In genomic region chr19:47210180-47210490, GRCh38 we compare ENCODE assay signal across 9 cellular contexts. TPM values are rescaled to one million over a fixed set of nuclear protein-coding genes. Genes with fewer than 3 reads are reported as not detected.
DNase-seq lines count a peak whose midpoint lies in the region; ATAC-seq, FAIRE-seq and TF ChIP-seq lines count a peak whose summit lies in the region.
"Had no signal": no experiment of that assay in that cellular context is flagged by ENCODE, and none has a peak within 500 bp of the region (broad histone marks: within the 10 kb centered on the region; RNA-seq: fewer than 3 reads in every experiment).

No MANE protein-coding gene starts in this region.

- H2AFZ ChIP-seq in OCI-LY1 (ENCODE audit: low read length) (no peak overlapping the region), H1 (ENCODE audit: low read length) (no peak overlapping the region)

- peaks cover 63% of the 10 kb centered on the region for H3K4me1 ChIP-seq in DOHH2 (ENCODE audit: control insufficient read depth, low read length)
- peaks cover 32% of the 10 kb centered on the region for H3K4me1 ChIP-seq in OCI-LY1 (ENCODE audit: insufficient read depth, low read length, severe bottlenecking)
- H3K4me1 ChIP-seq in H1 (replicated peaks in 1 of 4; ENCODE audit: control insufficient read depth in 3 of 4, insufficient read depth in 4 of 4, low read length in 3 of 4) = peaks cover 0 to 14% (median 5%) of the 10 kb centered on the region in 4 experiments; a peak in 5 of 7 replicates
- H3K4me1 ChIP-seq in psoas muscle = no peaks in the 10 kb centered on the region
- no peaks in the 10 kb centered on the region for H3K4me1 ChIP-seq in pancreas

- H3K36me3 ChIP-seq in DOHH2 (ENCODE audit: control insufficient read depth, low read length) = peaks cover 71% of the 10 kb centered on the region
- peaks cover 60% of the 10 kb centered on the region for H3K36me3 ChIP-seq in OCI-LY1 (ENCODE audit: insufficient read depth, low read length)
- peaks cover 8 to 63% (median 32%) of the 10 kb centered on the region in 4 experiments for H3K36me3 ChIP-seq in H1 (ENCODE audit: control insufficient read depth in 2 of 4, insufficient read depth in 4 of 4, low read length in 3 of 4)
- peaks cover 0 to 43% of the 10 kb centered on the region in 2 donors for H3K36me3 ChIP-seq in psoas muscle (ENCODE audit: insufficient read depth in 1 of 2, low read depth in 1 of 2)
- H3K36me3 ChIP-seq in pancreas = peaks cover 0 to 6% (median 5%) of the 10 kb centered on the region in 3 donors

- no peak overlapping the region for H2BK120ac ChIP-seq in H1 (replicated peaks; ENCODE audit: low read depth, low read length)

- peak overlapping the region; percentile 47 for H4K91ac ChIP-seq in H1 (replicated peaks; ENCODE audit: insufficient read length, low read length)

- no peak overlapping the region for H2BK5ac ChIP-seq in H1 (ENCODE audit: low read depth, low read length)

- H2BK15ac ChIP-seq in H1 (ENCODE audit: low read length) = no peak overlapping the region

- H4K8ac ChIP-seq in H1 (ENCODE audit: extremely low read depth, insufficient read depth, low read length) = no peak overlapping the region

- H3K56ac ChIP-seq in H1 (replicated peaks; ENCODE audit: insufficient read length, low read depth, low read length) = no peak overlapping the region

- H3K14ac ChIP-seq in H1 (ENCODE audit: insufficient read length) = no peak overlapping the region

- H3K27ac ChIP-seq in DOHH2 (ENCODE audit: low read depth, low read length) = peak overlapping the region; percentile 69
- H3K27ac ChIP-seq in OCI-LY1 (ENCODE audit: low read depth, low read length, poor library complexity, severe bottlenecking) = peak overlapping the region; percentile 65
- H3K27ac ChIP-seq in H1 (ENCODE audit: low read depth, low read length) = peak overlapping the region; percentile 51
- H3K27ac ChIP-seq in psoas muscle = peak overlapping the region; percentile 3
- no peak overlapping the region for H3K27ac ChIP-seq in pancreas

- H3K9ac ChIP-seq in OCI-LY1 (ENCODE audit: low read length) = peak overlapping the region; percentile 27
- no peak overlapping the region for H3K9ac ChIP-seq in H1 (replicated peaks in 1 of 4; ENCODE audit: extremely low read depth in 1 of 4, low read depth in 3 of 4, low read length in 3 of 4)

- H3K79me2 ChIP-seq in DOHH2 (ENCODE audit: control insufficient read depth, low read length) = 0 out of 2 replicates have a peak, but pooled peaks cover 2% of the 10 kb centered on the region
- H3K79me2 ChIP-seq in OCI-LY1 (ENCODE audit: insufficient read depth, low read length) = no peaks in the 10 kb centered on the region
- no peaks in the 10 kb centered on the region for H3K79me2 ChIP-seq in H1 (ENCODE audit: control insufficient read depth in 1 of 2, insufficient read depth in 2 of 2, low read length in 2 of 2)

- H2BK12ac ChIP-seq in H1 (ENCODE audit: low read depth, low read length) = peak overlapping the region; percentile 32; the same call in 1 of the 2 replicates

- ATAC-seq in psoas muscle (no peak), GM18873 (IDR thresholded peaks at IDR 0.05; ENCODE audit: low FRiP score, unreplicated experiment) (no peak), HG03354 (IDR thresholded peaks at IDR 0.05; ENCODE audit: poor library complexity, severe bottlenecking, unreplicated experiment) (no peak), pancreas (no peak)

- H3K4me3 ChIP-seq in DOHH2 (ENCODE audit: low read length) (peak overlapping the region; percentile 42), OCI-LY1 (ENCODE audit: low read depth, low read length, poor library complexity, severe bottlenecking) (no peak overlapping the region), H1 (ENCODE audit: extremely low read depth in 1 of 4, insufficient read depth in 2 of 4, low read depth in 3 of 4, low read length in 4 of 4) (no peak overlapping the region), psoas muscle (no peak overlapping the region), pancreas (no peak overlapping the region)
- H3K4me3 ChIP-seq: lung had no signal

- H3K79me1 ChIP-seq in H1 (ENCODE audit: low read depth, low read length) = no peaks in the 10 kb centered on the region

- H3K27me3 ChIP-seq in DOHH2 (ENCODE audit: control insufficient read depth, low read length) = no peaks in the 10 kb centered on the region
- no peaks in the 10 kb centered on the region for H3K27me3 ChIP-seq in OCI-LY1 (ENCODE audit: insufficient read depth, low read length)
- no peaks in the 10 kb centered on the region for H3K27me3 ChIP-seq in H1 (replicated peaks in 1 of 4; ENCODE audit: control insufficient read depth in 3 of 4, extremely low read depth in 1 of 4, insufficient read depth in 3 of 4, low read length in 3 of 4)
- H3K27me3 ChIP-seq in psoas muscle (ENCODE audit: insufficient read depth in 3 of 3, low read length in 2 of 3) = no peaks in the 10 kb centered on the region
- no peaks in the 10 kb centered on the region for H3K27me3 ChIP-seq in pancreas

- H3K9me2 ChIP-seq in DOHH2 (replicated peaks; ENCODE audit: control insufficient read depth, low read length) (no peaks in the 10 kb centered on the region), OCI-LY1 (ENCODE audit: low read depth, low read length) (no peaks in the 10 kb centered on the region)

- H3F3A ChIP-seq in DOHH2 (ENCODE audit: control insufficient read depth, insufficient read depth) = peaks cover 42% of the 10 kb centered on the region
- no peaks in the 10 kb centered on the region for H3F3A ChIP-seq in OCI-LY1 (ENCODE audit: insufficient read depth, low read length)

- DNase-seq in H1 (ENCODE audit: low read depth in 1 of 2, low spot score in 2 of 2) = no peak
- no peak for DNase-seq in psoas muscle
- no peak for DNase-seq in pancreas
- DNase-seq: NCI-H1417 treated with DMSO at 0.1 percent for 48 hours had no signal

- H3K18ac ChIP-seq in H1 (ENCODE audit: extremely low read depth, low read length) = no peak overlapping the region

- H3K4me2 ChIP-seq in DOHH2 (ENCODE audit: low read length) = peak overlapping the region; percentile 71
- no peak overlapping the region for H3K4me2 ChIP-seq in OCI-LY1 (ENCODE audit: low read length)
- no peak overlapping the region; a peak in 1 of 4 replicates for H3K4me2 ChIP-seq in H1 (ENCODE audit: insufficient read depth in 1 of 2, low read depth in 2 of 2, low read length in 2 of 2)

- no peak for TF ChIP-seq RAD21 in H1 (IDR thresholded peaks at IDR 0.05 in 1 of 2, conservative IDR thresholded peaks at IDR 0.05 in 1 of 2; ENCODE audit: low read depth in 2 of 2, low read length in 2 of 2)

- H4K20me1 ChIP-seq in DOHH2 (ENCODE audit: control insufficient read depth, insufficient read depth, low read depth, low read length) (no peaks in the 10 kb centered on the region), OCI-LY1 (ENCODE audit: insufficient read depth, low read length) (no peaks in the 10 kb centered on the region), H1 (replicated peaks in 1 of 2; ENCODE audit: control insufficient read depth in 1 of 2, insufficient read depth in 2 of 2, low read length in 2 of 2) (peaks cover 0 to 2% of the 10 kb centered on the region in 2 experiments)

- no peaks in the 10 kb centered on the region for H3K9me3 ChIP-seq in DOHH2 (ENCODE audit: control insufficient read depth, insufficient read depth, low read length)
- H3K9me3 ChIP-seq in OCI-LY1 (ENCODE audit: low read length) = no peaks in the 10 kb centered on the region
- H3K9me3 ChIP-seq in H1 (ENCODE audit: insufficient read depth in 2 of 2, low read depth in 1 of 2, low read length in 1 of 2) = no peaks in the 10 kb centered on the region
- H3K9me3 ChIP-seq in psoas muscle = no peaks in the 10 kb centered on the region
- H3K9me3 ChIP-seq in pancreas = no peaks in the 10 kb centered on the region

- TF ChIP-seq CTCF in DOHH2 (IDR thresholded peaks at IDR 0.05; ENCODE audit: low read depth, low read length, poor library complexity, severe bottlenecking) = no peak
- TF ChIP-seq CTCF in OCI-LY1 (IDR thresholded peaks at IDR 0.05; ENCODE audit: low read length) = no peak
- no peak for TF ChIP-seq CTCF in H1 (IDR thresholded peaks at IDR 0.05; ENCODE audit: control extremely low read depth in 1 of 3, insufficient read depth in 1 of 3, low read depth in 1 of 3, low read length in 3 of 3)
- TF ChIP-seq CTCF in psoas muscle (IDR thresholded peaks at IDR 0.05) = no peak
- no peak for TF ChIP-seq CTCF in pancreas (IDR thresholded peaks at IDR 0.05)

- intact Hi-C loops in psoas muscle (cut with DNase I) = loop anchor here (1.0 kb wide), 2 partner anchors 33 to 37 kb away; no protein-coding TSS in a partner anchor
- intact Hi-C loops in pancreas (cut with DNase I) = no loop called here

- no peak for TF ChIP-seq EP300 in H1 (IDR thresholded peaks at IDR 0.05; ENCODE audit: borderline replicate concordance in 1 of 2, low read depth in 2 of 2, low read length in 2 of 2)

- H3K23ac ChIP-seq in H1 (ENCODE audit: insufficient read length) = no peak overlapping the region

- H3K23me2 ChIP-seq in H1 (ENCODE audit: low read depth, low read length) = no peaks in the 10 kb centered on the region

- no peak overlapping the region for H4K5ac ChIP-seq in H1 (ENCODE audit: insufficient read length, low read depth, low read length)

- FAIRE-seq in H1 (lab: Jason Lieb, UNC) = no peak
- FAIRE-seq in pancreas (lab: Jason Lieb, UNC) = no peak

- H2AK5ac ChIP-seq in H1 (ENCODE audit: low read depth, low read length) = no peak overlapping the region

- no peak overlapping the region for H3K4ac ChIP-seq in H1 (replicated peaks; ENCODE audit: insufficient read length, low read depth, low read length)

- POLR2A ChIA-PET in H1 (lab: Charles Lee; ENCODE audit: partially characterized antibody) = interaction anchor here (0.9 to 10.6 kb wide), 21 partner anchors 9 to 79 kb away, joined by 3 to 195 read pairs (median 5); partner anchors contain the start of genes CCDC9 and SAE1

- TF ChIP-seq POLR2A in H1 (IDR thresholded peaks at IDR 0.05; ENCODE audit: control extremely low read depth in 1 of 2, low read depth in 2 of 2, low read length in 2 of 2) = no peak

- CTCF ChIA-PET in H1 (lab: Charles Lee; ENCODE audit: partially characterized antibody) = interaction anchor here (0.6 to 11.2 kb wide), 34 partner anchors 9 to 914 kb away, joined by 3 to 303 read pairs (median 6); no protein-coding TSS in a partner anchor

- H2BK20ac ChIP-seq in H1 (ENCODE audit: low read length) = no peak overlapping the region

RNA-seq across cellular contexts. Expression of gene BBC3, which starts 20.9 kb away (rescaled TPM):
- 21.6 and 23.3 TPM in 2 replicates for total RNA-seq in H1 (2021; fragmentation: NEBNext Ultra II Directional; extraction: Animal tissue kit (Norgen Biotek cat#: 25700))
- 13.2 and 26.4 TPM in 2 replicates for polyA plus RNA-seq in H1 (2011; rRNA removed)
- 17.9 TPM for polyA plus RNA-seq in H1 (2011; cell fraction: cytosol; rRNA removed)
- 24.4 TPM for polyA plus RNA-seq in H1 (2011; cell fraction: nucleus; rRNA removed)
- 21.4 to 25.1 TPM (median 23.4 TPM) in 4 replicates for polyA plus RNA-seq in H1 (2012, experiment 1 of 2)
- polyA plus RNA-seq in H1 (2012, experiment 2 of 2) = 18.5 TPM
- polyA plus RNA-seq in H1 (2013, experiment 1 of 2) = 7.7 TPM
- 7.8 TPM for polyA plus RNA-seq in H1 (2013, experiment 2 of 2)
- 3.1 and 5.8 TPM in 2 replicates for polyA minus RNA-seq in H1 (2011; rRNA and poly(A)+ RNA removed)
- 18.3 TPM for polyA minus RNA-seq in H1 (2011; cell fraction: cytosol; rRNA and poly(A)+ RNA removed)
- polyA minus RNA-seq in H1 (2011; cell fraction: nucleus; rRNA and poly(A)+ RNA removed) = 17.6 TPM
- total RNA-seq in psoas muscle = 10 to 100 TPM in 1 of 4 donors, 1 to 10 TPM in 3; 2.7 to 32.5 (median 4.7) TPM
- polyA plus RNA-seq in psoas muscle = 1 to 10 TPM; 2.7 to 6.6 (median 2.9) TPM
- 10 to 100 TPM in 3 of 6 donors, 1 to 10 TPM in 3; 6.8 to 19.4 (median 9.2) TPM for total RNA-seq in pancreas
- 10 to 100 TPM in 1 of 2 donors, 1 to 10 TPM in 1; 5.5 to 11.3 TPM for polyA plus RNA-seq in pancreas

RNA-seq across cellular contexts. Expression of gene CCDC9, which starts 46.2 kb away (rescaled TPM):
- total RNA-seq in H1 (2021; fragmentation: NEBNext Ultra II Directional; extraction: Animal tissue kit (Norgen Biotek cat#: 25700)) = 25.7 and 29.8 TPM in 2 replicates
- polyA plus RNA-seq in H1 (2011; rRNA removed) (3.7 and 7.0 TPM in 2 replicates), psoas muscle (10 to 100 TPM; 18.8 to 28.5 (median 24.0) TPM), pancreas (100 to 1,000 TPM in 1 of 2 donors, 10 to 100 TPM in 1; 38.3 to 102 TPM)
- 8.7 TPM for polyA plus RNA-seq in H1 (2011; cell fraction: cytosol; rRNA removed)
- polyA plus RNA-seq in H1 (2011; cell fraction: nucleus; rRNA removed) = 11.6 TPM
- polyA plus RNA-seq in H1 (2012, experiment 1 of 2) = 18.0 to 31.1 TPM (median 28.0 TPM) in 4 replicates
- polyA plus RNA-seq in H1 (2012, experiment 2 of 2) = 17.9 TPM
- 13.5 TPM for polyA plus RNA-seq in H1 (2013, experiment 1 of 2)
- polyA plus RNA-seq in H1 (2013, experiment 2 of 2) = 12.8 TPM
- 2.9 and 3.3 TPM in 2 replicates for polyA minus RNA-seq in H1 (2011; rRNA and poly(A)+ RNA removed)
- 4.3 TPM for polyA minus RNA-seq in H1 (2011; cell fraction: cytosol; rRNA and poly(A)+ RNA removed)
- polyA minus RNA-seq in H1 (2011; cell fraction: nucleus; rRNA and poly(A)+ RNA removed) = 5.3 TPM
- total RNA-seq in psoas muscle (10 to 100 TPM; 16.9 to 28.2 (median 24.2) TPM), pancreas (10 to 100 TPM; 24.6 to 67.3 (median 34.7) TPM)

Comparison
In these comparisons a context has a peak if more than half of its experiments do, and no peak if none do; other contexts are left out.
1. H3K27ac ChIP-seq: peak in DOHH2 (single experiment), OCI-LY1 (single experiment), H1 (single experiment) and psoas muscle (single experiment); none in pancreas (0 of 4).
2. intact Hi-C loops: an anchor here in psoas muscle (1.0 kb wide); none called in pancreas.